9 cellular contexts compared by ENCODE assay signal in the genomic region with DNA sequence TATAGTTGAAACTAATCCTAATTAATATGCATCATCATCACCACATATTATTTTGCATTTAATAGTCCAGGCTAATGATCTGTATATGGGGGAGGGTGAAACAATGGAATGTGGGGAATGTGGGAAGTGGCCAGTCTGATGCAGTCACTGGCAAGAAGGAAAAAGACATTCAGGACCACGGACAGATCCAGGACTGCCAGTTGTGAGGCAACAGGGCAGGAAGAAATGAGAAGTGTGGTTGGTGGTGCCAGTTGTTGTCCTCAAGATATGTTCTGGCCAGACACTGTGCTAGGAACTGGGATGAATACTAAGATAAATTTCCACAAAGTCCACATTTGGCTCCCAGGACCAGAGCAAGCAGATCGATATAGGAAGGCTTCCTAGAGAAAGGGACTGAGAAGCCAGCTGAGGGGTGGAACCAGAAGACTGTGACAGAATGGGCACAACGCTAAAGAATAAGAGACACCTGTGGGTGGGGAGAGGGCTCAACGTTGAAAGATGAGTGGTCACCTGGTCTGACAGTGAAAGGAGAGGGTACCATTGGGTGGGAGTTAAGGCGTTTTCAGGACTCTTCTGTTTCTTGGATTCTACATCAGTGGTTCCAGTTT.
DNase-seq lines count a peak whose midpoint lies in the region; ATAC-seq lines count a peak whose summit lies in the region.
"Had no signal": no experiment of that assay in that cellular context is flagged by ENCODE, and none has a peak within 500 bp of the region (broad histone marks: within the 10 kb centered on the region; RNA-seq: fewer than 3 reads in every experiment).

No MANE protein-coding gene starts in this region.

- ATAC-seq in stimulated activated naive B cell treated with anti-CD40 and anti-IgM and Interleukin-4, amounts not matched to agents 10 μg/mL and 1 μg/mL and 100 μg/mL, for 72 hours (replicated peaks): no peak

- no peak overlapping the region for H3K4me3 Mint-ChIP-seq in stimulated activated naive B cell treated with anti-CD40 and anti-IgM and Interleukin-4, amounts not matched to agents 10 μg/mL and 1 μg/mL and 100 μg/mL, for 72 hours

- H3K9me3 ChIP-seq in HAP-1 (no peaks in the 10 kb centered on the region), NT2/D1 (ENCODE audit: insufficient read depth, low read length) (no peaks in the 10 kb centered on the region)
- H3K9me3 ChIP-seq: sigmoid colon had no signal

- H3K27me3 ChIP-seq in HAP-1 (ENCODE audit: low read depth) (no peaks in the 10 kb centered on the region), NT2/D1 (ENCODE audit: insufficient read depth, insufficient read length) (no peaks in the 10 kb centered on the region)

- H3K27me3 Mint-ChIP-seq in stimulated activated naive B cell treated with anti-CD40 and anti-IgM and Interleukin-4, amounts not matched to agents 10 μg/mL and 1 μg/mL and 100 μg/mL, for 72 hours: peaks cover 66 to 70% of the 10 kb centered on the region in 2 donors

- no peak overlapping the region for H3K9ac ChIP-seq in NT2/D1 (ENCODE audit: insufficient read length, low read depth)

- in situ Hi-C loops in HAP-1 (cut with MboI; ENCODE audit: low sequenced_read_pairs): no loop called here

- H3K36me3 ChIP-seq in HAP-1 (replicated peaks) (no peaks in the 10 kb centered on the region), NT2/D1 (ENCODE audit: insufficient read depth, insufficient read length, low read length) (no peaks in the 10 kb centered on the region)
- H3K36me3 ChIP-seq: sigmoid colon had no signal

- H3K4me1 ChIP-seq in HAP-1: no peaks in the 10 kb centered on the region
- no peaks in the 10 kb centered on the region for H3K4me1 ChIP-seq in NT2/D1 (ENCODE audit: insufficient read depth, insufficient read length)
- H3K4me1 ChIP-seq: sigmoid colon had no signal

- DNase-seq in HAP-1 (ENCODE audit: low spot score in 2 of 2) (peak; percentile 40 to 77), NT2/D1 (ENCODE audit: low read depth, low spot score) (peak; percentile 80), ecto neural progenitor cell (ENCODE audit: low spot score) (peak; percentile 72), pons (ENCODE audit: low spot score) (peak; percentile 12), DMS153 (lab: John Stamatoyannopoulos, UW) (no peak), GOT3 (lab: John Stamatoyannopoulos, UW) (no peak), NCI-H2171 treated with DMSO at 0.1 percent for 48 hours (lab: John Stamatoyannopoulos, UW) (no peak)
- DNase-seq in stimulated activated naive B cell treated with anti-CD40 and anti-IgM and Interleukin-4, amounts not matched to agents 10 μg/mL and 1 μg/mL and 100 μg/mL, for 72 hours: no peak
- DNase-seq: sigmoid colon had no signal

- H3K27ac Mint-ChIP-seq in stimulated activated naive B cell treated with anti-CD40 and anti-IgM and Interleukin-4, amounts not matched to agents 10 μg/mL and 1 μg/mL and 100 μg/mL, for 72 hours: no peak overlapping the region

- H3K4me1 Mint-ChIP-seq in stimulated activated naive B cell treated with anti-CD40 and anti-IgM and Interleukin-4, amounts not matched to agents 10 μg/mL and 1 μg/mL and 100 μg/mL, for 72 hours: no peaks in the 10 kb centered on the region

- H3K9me3 Mint-ChIP-seq in stimulated activated naive B cell treated with anti-CD40 and anti-IgM and Interleukin-4, amounts not matched to agents 10 μg/mL and 1 μg/mL and 100 μg/mL, for 72 hours: peaks cover 0 to 3% of the 10 kb centered on the region in 2 donors

- H3K4me3 ChIP-seq in HAP-1 (no peak overlapping the region), NT2/D1 (ENCODE audit: insufficient read length, low read depth) (no peak overlapping the region)
- H3K4me3 ChIP-seq: sigmoid colon had no signal

- H3K36me3 Mint-ChIP-seq in stimulated activated naive B cell treated with anti-CD40 and anti-IgM and Interleukin-4, amounts not matched to agents 10 μg/mL and 1 μg/mL and 100 μg/mL, for 72 hours: no peaks in the 10 kb centered on the region

Comparison
In these comparisons a context has a peak if more than half of its experiments do, and no peak if none do; other contexts are left out.
1. DNase-seq: peak in HAP-1 (2 of 2), NT2/D1 (single experiment), ecto neural progenitor cell (single experiment) and pons (single experiment); none in DMS153 (single experiment), stimulated activated naive B cell treated with anti-CD40 and anti-IgM and Interleukin-4, amounts not matched to agents 10 μg/mL and 1 μg/mL and 100 μg/mL, for 72 hours (single experiment), GOT3 (single experiment) and NCI-H2171 treated with DMSO at 0.1 percent for 48 hours (single experiment).